15 cellular contexts compared by ENCODE assay signal in genomic region chr1:36389960-36390359, GRCh38. TPM values are rescaled to one million over a fixed set of nuclear protein-coding genes. Genes with fewer than 3 reads are reported as not detected.
DNase-seq lines count a peak whose midpoint lies in the region; ATAC-seq and TF ChIP-seq lines count a peak whose summit lies in the region.
"Had no signal": no experiment of that assay in that cellular context is flagged by ENCODE, and none has a peak within 500 bp of the region (broad histone marks: within the 10 kb centered on the region; RNA-seq: fewer than 3 reads in every experiment).

No MANE protein-coding gene starts in this region.

- H3K27ac Mint-ChIP-seq in activated CD4-positive, alpha-beta memory T cell treated with anti-CD3 and anti-CD28 coated beads for 36 hours = peak overlapping the region; percentile 39
- no peak overlapping the region for H3K27ac Mint-ChIP-seq in Calu3 (ENCODE audit: unreplicated experiment)

- H3K4me3 Mint-ChIP-seq in activated CD4-positive, alpha-beta memory T cell treated with anti-CD3 and anti-CD28 coated beads for 36 hours = no peak overlapping the region
- no peak overlapping the region for H3K4me3 Mint-ChIP-seq in Calu3 (ENCODE audit: low read depth, unreplicated experiment)

- BruUV-seq in Calu3 (replicated peaks; lab: Mats Ljungman, UMichigan) = no TSS peak

- intact Hi-C loops in left ventricle myocardium inferior (cut with micrococcal nuclease) = no loop called here
- intact Hi-C loops in Right ventricle myocardium inferior (cut with DNase I) = loop anchor here (5.0 to 10.0 kb wide), 2 partner anchors 165 to 238 kb away; partner anchors contain the start of gene THRAP3
- intact Hi-C loops in activated CD4-positive, alpha-beta memory T cell treated with anti-CD3 and anti-CD28 coated beads for 36 hours (cut with micrococcal nuclease) = loop anchor here (5.0 kb wide), 1 partner anchor 1087 kb away; no protein-coding TSS in a partner anchor
- intact Hi-C loops in upper lobe of right lung (cut with DNase I) = no loop called here
- intact Hi-C loops in Calu3 (cut with micrococcal nuclease; ENCODE audit: unreplicated experiment) = no loop called here

- DNase-seq in left ventricle myocardium inferior (no peak), Right ventricle myocardium inferior (ENCODE audit: missing footprints) (no peak), upper lobe of right lung (no peak), mucosa of gallbladder (ENCODE audit: low spot score) (no peak), Calu3 (no peak), NCI-H510A treated with DMSO at 0.1 percent for 48 hours (lab: John Stamatoyannopoulos, UW) (no peak)
- no peak for DNase-seq in activated CD4-positive, alpha-beta memory T cell treated with anti-CD3 and anti-CD28 coated beads for 36 hours
- DNase-seq: activated effector memory CD4-positive, alpha-beta T cell treated with Interleukin-2 at 50 U/mL for 16 hours; C1 segment of cervical spinal cord; kidney glomerular epithelial cell; NCI-H2107; pancreas; stimulated activated CD4-positive, alpha-beta T cell treated with anti-CD3 and anti-CD28 coated beads, Interleukin-4, amount 100 ng/mL, for 4 hours; thyroid gland had no signal

- H3K36me3 ChIP-seq in left ventricle myocardium inferior = peaks cover 39% of the 10 kb centered on the region
- H3K36me3 ChIP-seq in muscle layer of duodenum (ENCODE audit: control insufficient read depth in 1 of 2, insufficient read depth in 2 of 2, low read length in 2 of 2) = peaks cover 27 to 51% of the 10 kb centered on the region in 2 donors
- peaks cover 44% of the 10 kb centered on the region for H3K36me3 ChIP-seq in upper lobe of right lung

- H3K9me3 Mint-ChIP-seq in activated CD4-positive, alpha-beta memory T cell treated with anti-CD3 and anti-CD28 coated beads for 36 hours = no peaks in the 10 kb centered on the region
- H3K9me3 Mint-ChIP-seq in Calu3 (ENCODE audit: low read depth, unreplicated experiment) = no peaks in the 10 kb centered on the region

- H3K4me1 Mint-ChIP-seq in activated CD4-positive, alpha-beta memory T cell treated with anti-CD3 and anti-CD28 coated beads for 36 hours (ENCODE audit: low read depth) = peaks cover 17% of the 10 kb centered on the region
- H3K4me1 Mint-ChIP-seq in Calu3 (ENCODE audit: low read depth, unreplicated experiment) = peaks cover 21% of the 10 kb centered on the region

- TF ChIP-seq CTCF in left ventricle myocardium inferior (IDR thresholded peaks at IDR 0.05; ENCODE audit: borderline replicate concordance) (no peak), upper lobe of right lung (IDR thresholded peaks at IDR 0.05) (no peak), Calu3 (IDR thresholded peaks at IDR 0.05; ENCODE audit: unreplicated experiment) (no peak)

- H3K4me3 ChIP-seq in left ventricle myocardium inferior (no peak overlapping the region), muscle layer of duodenum (ENCODE audit: low read depth in 1 of 2, low read length in 2 of 2) (no peak overlapping the region), upper lobe of right lung (no peak overlapping the region)
- H3K4me3 ChIP-seq: pancreas, thyroid gland had no signal

- H3K9me3 ChIP-seq in left ventricle myocardium inferior (replicated peaks) = no peaks in the 10 kb centered on the region
- H3K9me3 ChIP-seq in muscle layer of duodenum (ENCODE audit: control insufficient read depth in 1 of 2, low read length in 2 of 2) = no peaks in the 10 kb centered on the region
- H3K9me3 ChIP-seq in upper lobe of right lung = no peaks in the 10 kb centered on the region
- H3K9me3 ChIP-seq: pancreas, thyroid gland had no signal

- H3K27me3 Mint-ChIP-seq in activated CD4-positive, alpha-beta memory T cell treated with anti-CD3 and anti-CD28 coated beads for 36 hours = no peaks in the 10 kb centered on the region
- H3K27me3 Mint-ChIP-seq in Calu3 (ENCODE audit: unreplicated experiment) = no peaks in the 10 kb centered on the region

- H3K36me3 Mint-ChIP-seq in activated CD4-positive, alpha-beta memory T cell treated with anti-CD3 and anti-CD28 coated beads for 36 hours = peaks cover 25% of the 10 kb centered on the region
- H3K36me3 Mint-ChIP-seq in Calu3 (ENCODE audit: insufficient read depth, unreplicated experiment) = peaks cover 44% of the 10 kb centered on the region

- H3K27me3 ChIP-seq in left ventricle myocardium inferior (ENCODE audit: low read depth) (no peaks in the 10 kb centered on the region), muscle layer of duodenum (ENCODE audit: low read depth, low read length) (no peaks in the 10 kb centered on the region), upper lobe of right lung (no peaks in the 10 kb centered on the region)
- H3K27me3 ChIP-seq: pancreas, thyroid gland had no signal

- no peak for ATAC-seq in Right ventricle myocardium inferior
- no peak for ATAC-seq in upper lobe of right lung
- ATAC-seq: pancreas had no signal

- CTCF ChIA-PET in activated CD4-positive, alpha-beta memory T cell treated with anti-CD3 and anti-CD28 coated beads for 36 hours (lab: Charles Lee) = interaction anchor here (6.8 kb wide), 1 partner anchor 23 kb away, joined by 66 read pairs; no protein-coding TSS in a partner anchor
- CTCF ChIA-PET in Calu3 (lab: Charles Lee) = no interaction called here

- H3K4me1 ChIP-seq in left ventricle myocardium inferior (peaks cover 51% of the 10 kb centered on the region), muscle layer of duodenum (ENCODE audit: control insufficient read depth in 1 of 2, insufficient read depth in 2 of 2, low read length in 2 of 2) (peaks cover 16 to 39% of the 10 kb centered on the region in 2 donors), upper lobe of right lung (peaks cover 26% of the 10 kb centered on the region)

- H3K27ac ChIP-seq in left ventricle myocardium inferior (replicated peaks) (peak overlapping the region; percentile 57), muscle layer of duodenum (ENCODE audit: low read length) (peak overlapping the region; percentile 21), upper lobe of right lung (peak overlapping the region; percentile 51)
- H3K27ac ChIP-seq: pancreas had no signal

- POLR2A ChIA-PET in activated CD4-positive, alpha-beta memory T cell treated with anti-CD3 and anti-CD28 coated beads for 36 hours (lab: Charles Lee) = no interaction called here

RNA-seq across cellular contexts. Expression of gene STK40, which starts 4.2 kb away (rescaled TPM):
- 69.8 TPM for total RNA-seq in left ventricle myocardium inferior
- 77.9 TPM for total RNA-seq in Right ventricle myocardium inferior
- 10 to 100 TPM; 57.3 to 57.4 TPM for total RNA-seq in activated CD4-positive, alpha-beta memory T cell treated with anti-CD3 and anti-CD28 coated beads for 36 hours
- total RNA-seq in upper lobe of right lung = 78.9 TPM
- 61.2 TPM for total RNA-seq in mucosa of gallbladder
- 44.5 and 52.1 TPM in 2 replicates for total RNA-seq in Calu3 (2022)

RNA-seq across cellular contexts. Expression of gene LSM10, which starts 7.7 kb away (rescaled TPM):
- total RNA-seq in left ventricle myocardium inferior (53.6 TPM), Right ventricle myocardium inferior (59.3 TPM), upper lobe of right lung (39.4 TPM), mucosa of gallbladder (41.3 TPM), Calu3 (2022) (35.2 and 42.7 TPM in 2 replicates)
- 10 to 100 TPM; 46.0 to 47.0 TPM for total RNA-seq in activated CD4-positive, alpha-beta memory T cell treated with anti-CD3 and anti-CD28 coated beads for 36 hours

Comparison
In these comparisons a context has a peak if more than half of its experiments do, and no peak if none do; other contexts are left out.
1. intact Hi-C loops: an anchor here in Right ventricle myocardium inferior (5.0 to 10.0 kb wide) and activated CD4-positive, alpha-beta memory T cell treated with anti-CD3 and anti-CD28 coated beads for 36 hours (5.0 kb wide); none called in left ventricle myocardium inferior, upper lobe of right lung and Calu3.